1 cellular context compared by ENCODE assay signal in genomic region chr14:24095196-24096068, GRCh38.
TF ChIP-seq lines count a peak whose summit lies in the region.

No MANE protein-coding gene starts in this region.

TF ChIP-seq in endothelial cell of umbilical vein, 7 proteins besides CTCF, POLR2A, EP300 and RAD21:
- TF ChIP-seq POLR2AphosphoS5 (IDR thresholded peaks at IDR 0.05; ENCODE audit: insufficient read depth, low read depth, low read length) (no peak), FOS (IDR thresholded peaks at IDR 0.05; ENCODE audit: borderline replicate concordance, insufficient read depth, low read length) (no peak), JUN (IDR thresholded peaks at IDR 0.05; ENCODE audit: borderline replicate concordance, insufficient read depth, insufficient read length, low read depth) (no peak), MYC (IDR thresholded peaks at IDR 0.05; ENCODE audit: low read depth, low read length) (no peak), GATA2 (IDR thresholded peaks at IDR 0.05; ENCODE audit: insufficient read depth, insufficient read length, low read depth, low read length) (no peak), EZH2 (IDR thresholded peaks at IDR 0.05; ENCODE audit: borderline replicate concordance, low read depth, low read length, severe bottlenecking) (no peak)
- TF ChIP-seq, protein P1, sequence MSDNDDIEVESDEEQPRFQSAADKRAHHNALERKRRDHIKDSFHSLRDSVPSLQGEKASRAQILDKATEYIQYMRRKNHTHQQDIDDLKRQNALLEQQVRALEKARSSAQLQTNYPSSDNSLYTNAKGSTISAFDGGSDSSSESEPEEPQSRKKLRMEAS (IDR thresholded peaks at IDR 0.05; ENCODE audit: insufficient read depth, insufficient read length), result no peak
